ENCODE assay signal across 2 cellular contexts in the genomic region with DNA sequence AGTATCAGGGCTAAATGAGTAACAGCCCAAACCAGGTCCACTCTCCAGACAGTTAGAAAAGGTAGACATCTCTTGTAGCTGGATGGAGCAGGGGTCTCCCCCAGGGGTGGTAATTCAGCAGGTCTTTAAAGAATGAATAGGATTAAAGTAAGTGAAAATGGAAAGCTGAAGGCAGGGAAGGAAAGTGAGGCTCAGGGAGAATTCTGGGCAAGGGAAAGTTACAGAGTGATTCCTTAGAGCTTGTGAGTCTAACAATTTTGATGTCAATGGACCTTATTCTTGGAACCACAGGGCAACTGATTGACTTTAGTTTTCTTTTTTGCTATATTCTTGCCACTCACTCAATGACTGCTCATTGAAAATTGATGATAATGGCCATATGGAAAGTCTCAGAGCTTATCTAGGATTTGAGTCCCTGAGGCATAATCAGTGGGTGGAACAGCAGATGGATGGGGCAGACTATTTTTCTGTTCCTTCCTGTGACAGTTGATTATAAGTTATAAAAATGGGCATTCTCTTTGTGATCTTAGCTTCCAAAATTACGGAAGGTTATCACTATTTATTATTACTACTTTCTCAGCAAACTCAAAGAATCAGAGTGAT.
A peak's percentile ranks its signal among the peaks of the same experiment; 100 is the strongest.
TF ChIP-seq lines count a peak whose summit lies in the region.

No MANE protein-coding gene starts in this region.

TF ChIP-seq in IMR-90, 13 proteins besides CTCF, POLR2A, EP300 and RAD21:
- no peak for TF ChIP-seq SMC3 (IDR thresholded peaks at IDR 0.05; ENCODE audit: low read depth, low read length)
- TF ChIP-seq NFE2L2 (IDR thresholded peaks at IDR 0.05; ENCODE audit: low read depth, low read length) = no peak
- no peak for TF ChIP-seq CHD1 (IDR thresholded peaks at IDR 0.05; ENCODE audit: low read depth, low read length)
- TF ChIP-seq MAZ (IDR thresholded peaks at IDR 0.05; ENCODE audit: borderline replicate concordance, low read depth, low read length) = no peak
- no peak for TF ChIP-seq RCOR1 (IDR thresholded peaks at IDR 0.05; ENCODE audit: insufficient replicate concordance, low read length)
- TF ChIP-seq, protein P1, sequence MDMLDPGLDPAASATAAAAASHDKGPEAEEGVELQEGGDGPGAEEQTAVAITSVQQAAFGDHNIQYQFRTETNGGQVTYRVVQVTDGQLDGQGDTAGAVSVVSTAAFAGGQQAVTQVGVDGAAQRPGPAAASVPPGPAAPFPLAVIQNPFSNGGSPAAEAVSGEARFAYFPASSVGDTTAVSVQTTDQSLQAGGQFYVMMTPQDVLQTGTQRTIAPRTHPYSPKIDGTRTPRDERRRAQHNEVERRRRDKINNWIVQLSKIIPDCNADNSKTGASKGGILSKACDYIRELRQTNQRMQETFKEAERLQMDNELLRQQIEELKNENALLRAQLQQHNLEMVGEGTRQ (IDR thresholded peaks at IDR 0.05; ENCODE audit: low read depth, low read length) = no peak
- TF ChIP-seq MXI1 (IDR thresholded peaks at IDR 0.05; ENCODE audit: borderline replicate concordance, low read depth, low read length) = no peak
- no peak for TF ChIP-seq FOS (IDR thresholded peaks at IDR 0.05; ENCODE audit: low read depth, low read length)
- TF ChIP-seq RFX5 (IDR thresholded peaks at IDR 0.05; ENCODE audit: low read depth, low read length) = no peak
- TF ChIP-seq, protein P2, sequence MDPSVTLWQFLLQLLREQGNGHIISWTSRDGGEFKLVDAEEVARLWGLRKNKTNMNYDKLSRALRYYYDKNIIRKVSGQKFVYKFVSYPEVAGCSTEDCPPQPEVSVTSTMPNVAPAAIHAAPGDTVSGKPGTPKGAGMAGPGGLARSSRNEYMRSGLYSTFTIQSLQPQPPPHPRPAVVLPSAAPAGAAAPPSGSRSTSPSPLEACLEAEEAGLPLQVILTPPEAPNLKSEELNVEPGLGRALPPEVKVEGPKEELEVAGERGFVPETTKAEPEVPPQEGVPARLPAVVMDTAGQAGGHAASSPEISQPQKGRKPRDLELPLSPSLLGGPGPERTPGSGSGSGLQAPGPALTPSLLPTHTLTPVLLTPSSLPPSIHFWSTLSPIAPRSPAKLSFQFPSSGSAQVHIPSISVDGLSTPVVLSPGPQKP (IDR thresholded peaks at IDR 0.05; ENCODE audit: borderline replicate concordance, low read depth, low read length) = no peak
- no peak for TF ChIP-seq BHLHE40 (IDR thresholded peaks at IDR 0.05; ENCODE audit: low read depth, low read length)
- TF ChIP-seq MAFK (IDR thresholded peaks at IDR 0.05; ENCODE audit: low read depth, low read length) = no peak
- TF ChIP-seq CEBPB (IDR thresholded peaks at IDR 0.05; ENCODE audit: low read depth, low read length) = no peak

TF ChIP-seq in K562, 482 proteins besides CTCF, POLR2A, EP300 and RAD21:
- TF ChIP-seq TRIM24 (IDR thresholded peaks at IDR 0.05) = no peak
- no peak for TF ChIP-seq PCBP1 (IDR thresholded peaks at IDR 0.05; ENCODE audit: low read depth, low read length, poor library complexity, severe bottlenecking)
- TF ChIP-seq CBFA2T3 (IDR thresholded peaks at IDR 0.05) = peak; percentile 35; the same call in 1 of the 2 replicates
- 0 out of 2 replicates have a peak, but pooled peaks have one; percentile 8 for TF ChIP-seq TAL1 (IDR thresholded peaks at IDR 0.05)
